8 cellular contexts compared by ENCODE assay signal in the genomic region with DNA sequence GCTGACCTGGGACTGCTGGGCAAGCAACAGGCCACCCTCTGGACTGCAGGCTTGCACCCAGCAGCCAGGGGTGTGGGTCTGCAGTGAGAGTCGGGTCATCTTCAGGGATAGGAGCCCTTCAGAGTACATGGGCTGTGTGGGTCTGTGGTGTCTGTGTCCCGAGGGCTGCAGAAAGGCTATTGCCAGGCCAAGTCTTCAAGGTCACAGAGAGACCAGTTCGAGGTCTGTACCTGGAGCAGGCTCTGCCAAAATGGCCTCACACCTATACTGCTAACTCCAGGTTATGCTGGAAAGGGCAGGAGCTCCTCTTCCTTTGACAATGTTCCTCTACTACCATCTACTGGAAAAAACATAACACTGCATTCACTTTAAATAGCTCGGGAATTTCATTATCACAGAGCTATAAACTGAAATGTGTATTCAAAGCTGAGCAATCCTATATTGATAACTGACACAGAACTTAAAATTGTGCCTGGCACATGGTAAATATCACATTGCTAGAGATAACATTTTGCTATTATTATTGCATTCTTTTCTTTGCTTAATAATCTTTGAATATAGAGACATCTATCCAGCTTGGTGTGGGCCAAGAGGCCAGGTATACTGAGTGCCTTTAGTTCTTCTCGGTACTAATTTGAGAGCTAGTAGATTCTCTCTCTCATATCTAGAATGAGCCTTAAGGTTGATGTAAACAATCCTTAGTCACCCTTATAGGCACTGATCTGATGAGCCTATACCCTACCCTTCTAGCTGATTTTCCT. TPM values are rescaled to one million over a fixed set of nuclear protein-coding genes. Genes with fewer than 3 reads are reported as not detected.
DNase-seq lines count a peak whose midpoint lies in the region; ATAC-seq, FAIRE-seq and TF ChIP-seq lines count a peak whose summit lies in the region.

No MANE protein-coding gene starts in this region.

- no TSS peak for BruUV-seq in K562 (replicated peaks; lab: Mats Ljungman, UMichigan)

- H3K9me1 ChIP-seq in K562 (ENCODE audit: control insufficient read depth, insufficient read depth, low read length), result no peaks in the 10 kb centered on the region

- ATAC-seq in Right ventricle myocardium superior (ENCODE audit: poor library complexity) (peak; percentile 74), HG03064 (IDR thresholded peaks at IDR 0.05; ENCODE audit: low read depth, unreplicated experiment) (peak; percentile 74), K562 (peak; percentile 92)

- peak; percentile 82 to 89 for TF ChIP-seq RAD21 in K562 (CRISPR knock-in tag; conservative IDR thresholded peaks at IDR 0.05 in 1 of 2, IDR thresholded peaks at IDR 0.05 in 1 of 2)

- H2AFZ ChIP-seq in K562 (ENCODE audit: low read depth, low read length), result no peak overlapping the region

- in situ Hi-C loops in K562 (cut with MboI) (no loop called here), transverse colon (cut with MboI; ENCODE audit: low pct_ligation_motif_present in 1 of 4, low pct_unique_long_range_greater_than_20kb in 1 of 4, low sequenced_read_pairs in 3 of 4) (loop anchor here in 2 of 4 donors (10.0 kb wide), 1 partner anchor 408 kb away; no protein-coding TSS in a partner anchor)

- H3K27ac ChIP-seq in K562 (ENCODE audit: extremely low read depth, low read depth, low read length) (no peak overlapping the region), kidney (ENCODE audit: low read depth in 2 of 2, low read length in 2 of 2) (no peak overlapping the region), transverse colon (no peak overlapping the region)

- no peaks in the 10 kb centered on the region for H3K36me3 ChIP-seq in K562 (ENCODE audit: control insufficient read depth, insufficient read depth, low read length)
- H3K36me3 ChIP-seq in kidney (ENCODE audit: control insufficient read depth in 1 of 2, insufficient read depth in 2 of 2, low read length in 2 of 2), result no peaks in the 10 kb centered on the region
- no peaks in the 10 kb centered on the region for H3K36me3 ChIP-seq in transverse colon

- TF ChIP-seq EP300 in K562 (IDR thresholded peaks at IDR 0.05; ENCODE audit: low read length), result no peak
- TF ChIP-seq EP300 in transverse colon (IDR thresholded peaks at IDR 0.05; ENCODE audit: low read depth), result no peak

- DNase-seq in Right ventricle myocardium superior (no peak), cardiac septum (ENCODE audit: low spot score) (no peak), NCI-H345 treated with DMSO at 0.1 percent for 48 hours (lab: John Stamatoyannopoulos, UW; ENCODE audit: unreplicated experiment) (peak; percentile 45), K562 (ENCODE audit: extremely low read depth in 1 of 4, low spot score in 3 of 4) (peak; percentile 51 to 64 (median 56)), kidney (peak; percentile 47), transverse colon (no peak)
- no peak for DNase-seq in stimulated activated CD4-positive, alpha-beta T cell treated with anti-CD3 and anti-CD28 coated beads, Interleukin-2, amount 100 ng/mL, for 48 hours

- no peaks in the 10 kb centered on the region for H3K9me3 ChIP-seq in K562 (replicated peaks; ENCODE audit: control insufficient read depth, insufficient read depth, low read depth, low read length)
- no peaks in the 10 kb centered on the region for H3K9me3 ChIP-seq in kidney (ENCODE audit: control insufficient read depth in 1 of 2, low read length in 2 of 2)
- no peaks in the 10 kb centered on the region for H3K9me3 ChIP-seq in transverse colon

- H3K27me3 ChIP-seq in K562 (ENCODE audit: control insufficient read depth in 2 of 2, insufficient read depth in 2 of 2, low read length in 2 of 2) (peaks cover 10 to 16% of the 10 kb centered on the region in 2 experiments), transverse colon (no peaks in the 10 kb centered on the region)

- peak; percentile 63 to 90 (median 76) for TF ChIP-seq CTCF in K562 (IDR thresholded peaks at IDR 0.05 in 2 of 3, conservative IDR thresholded peaks at IDR 0.05 in 1 of 3; ENCODE audit: insufficient read depth in 2 of 3, low read depth in 1 of 3, low read length in 3 of 3)
- TF ChIP-seq CTCF in kidney (IDR thresholded peaks at IDR 0.05; ENCODE audit: borderline replicate concordance, extremely low read depth, insufficient read depth), result peak; percentile 52
- TF ChIP-seq CTCF in transverse colon (IDR thresholded peaks at IDR 0.05), result peak; percentile 65 to 79 (median 77)

- no peak overlapping the region for H3K4me2 ChIP-seq in K562 (ENCODE audit: insufficient read depth, low read length)

- H3K4me3 ChIP-seq in K562 (no peak overlapping the region), kidney (ENCODE audit: low read length in 2 of 2) (no peak overlapping the region), transverse colon (no peak overlapping the region)

- WGBS in K562 (ENCODE audit: insufficient coverage, low coverage, missing lambda C conversion rate), result 2% methylated on average over 5 of the region's 5 CpGs
- 41 to 50% methylated on average over 2 to 5 of the region's 5 CpGs for whole genome bisulfite sequencing in transverse colon (ENCODE audit: low coverage in 1 of 2), 2 donors

- intact Hi-C loops in Right ventricle myocardium superior (cut with DNase I) (loop anchor here (5.0 kb wide), 1 partner anchor 410 kb away; no protein-coding TSS in a partner anchor), cardiac septum (cut with DNase I) (loop anchor here (2.0 to 5.0 kb wide), 2 partner anchors 275 to 410 kb away; no protein-coding TSS in a partner anchor), K562 (cut with micrococcal nuclease) (loop anchor here (1.0 to 10.0 kb wide), 4 partner anchors 278 to 1218 kb away; a partner anchor contains a TSS), kidney (cut with DNase I) (no loop called here), transverse colon (cut with DNase I; ENCODE audit: low total_unique reads) (loop anchor here (5.0 kb wide), 2 partner anchors 280 to 410 kb away; no protein-coding TSS in a partner anchor)

- no peaks in the 10 kb centered on the region for H4K20me1 ChIP-seq in K562 (replicated peaks; ENCODE audit: control insufficient read depth, insufficient read depth, low read length)

- H3K9ac ChIP-seq in K562 (ENCODE audit: insufficient read depth in 1 of 2, low read depth in 2 of 2, low read length in 2 of 2) (no peak overlapping the region), kidney (ENCODE audit: low read length in 2 of 2) (no peak overlapping the region)

- TF ChIP-seq POLR2A in K562 (conservative IDR thresholded peaks at IDR 0.05), result no peak
- no peak for TF ChIP-seq POLR2A in transverse colon (IDR thresholded peaks at IDR 0.05)

- POLR2A ChIA-PET in K562 (lab: Yijun Ruan, JAX), result interaction anchor here (0.6 to 0.9 kb wide), 3 partner anchors 56 to 398 kb away, joined by 3 read pairs; no protein-coding TSS in a partner anchor

- H3K4me1 ChIP-seq in K562 (replicated peaks in 1 of 2; ENCODE audit: control insufficient read depth in 2 of 2, insufficient read depth in 2 of 2, low read length in 2 of 2), result no peaks in the 10 kb centered on the region
- H3K4me1 ChIP-seq in kidney (ENCODE audit: control insufficient read depth in 1 of 2, insufficient read depth in 1 of 2, low read depth in 1 of 2, low read length in 2 of 2), result peaks cover 0 to 3% of the 10 kb centered on the region in 2 donors
- H3K4me1 ChIP-seq in transverse colon, result no peaks in the 10 kb centered on the region

- CTCF ChIA-PET in K562 (lab: Yijun Ruan, JAX; ENCODE audit: low intra/inter-chr PET ratio), result interaction anchor here (0.6 to 2.1 kb wide), 4 partner anchors 278 to 1225 kb away, joined by 3 to 10 read pairs (median 4); no protein-coding TSS in a partner anchor

- H3K79me2 ChIP-seq in K562 (ENCODE audit: control insufficient read depth, insufficient read depth, low read length), result no peaks in the 10 kb centered on the region

- FAIRE-seq in K562 (lab: Jason Lieb, UNC) (peak; percentile 35), kidney (lab: Jason Lieb, UNC) (peak; percentile 72)

TF ChIP-seq in K562, 482 proteins besides CTCF, POLR2A, EP300 and RAD21 (continues in another document):
- TF ChIP-seq KLF16 (IDR thresholded peaks at IDR 0.05), result 0 out of 2 replicates have a peak, but pooled peaks have one; percentile 18
- TF ChIP-seq MAZ (CRISPR knock-in tag; conservative IDR thresholded peaks at IDR 0.05 in 1 of 2, IDR thresholded peaks at IDR 0.05 in 1 of 2), result 0 out of 4 replicates have a peak, but pooled peaks of 1 of the 2 experiments have one; percentile 24
- peak; percentile 52 for TF ChIP-seq SMC3 (conservative IDR thresholded peaks at IDR 0.05; ENCODE audit: insufficient read depth, low read depth, low read length)
- TF ChIP-seq MAFK (IDR thresholded peaks at IDR 0.05; ENCODE audit: low read length), result no peak
- TF ChIP-seq, protein P1, sequence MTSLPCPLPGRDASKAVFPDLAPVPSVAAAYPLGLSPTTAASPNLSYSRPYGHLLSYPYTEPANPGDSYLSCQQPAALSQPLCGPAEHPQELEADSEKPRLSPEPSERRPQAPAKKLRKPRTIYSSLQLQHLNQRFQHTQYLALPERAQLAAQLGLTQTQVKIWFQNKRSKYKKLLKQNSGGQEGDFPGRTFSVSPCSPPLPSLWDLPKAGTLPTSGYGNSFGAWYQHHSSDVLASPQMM (CRISPR knock-in tag; IDR thresholded peaks at IDR 0.05), result no peak

RNA-seq across cellular contexts. Expression of a gene that starts 6.9 kb away (rescaled TPM):
- 5.6 TPM for total RNA-seq in Right ventricle myocardium superior
- 2.2 TPM for total RNA-seq in cardiac septum
- total RNA-seq in K562 (2011; cell fraction: chromatin; rRNA removed; ENCODE audit: low replicate concordance), result 32.1 and 169 TPM in 2 replicates
- 18.8 and 21.7 TPM in 2 replicates for total RNA-seq in K562 (2011; cell fraction: nucleolus; rRNA removed)
- 43.9 and 73.7 TPM in 2 replicates for total RNA-seq in K562 (2011; cell fraction: nucleoplasm; rRNA removed)
- 77.6 and 109 TPM in 2 replicates for total RNA-seq in K562 (2014; rRNA removed)
- total RNA-seq in K562 (2014; rRNA removed; fragmentation: Illumina TruSeq; extraction: Trizol), result 142 and 177 TPM in 2 replicates
- total RNA-seq in K562 (2015; rRNA removed; fragmentation: Illumina TruSeq; extraction: Trizol), result 89.3 and 92.8 TPM in 2 replicates
- 81.4 and 88.2 TPM in 2 replicates for total RNA-seq in K562 (2021)
- 72.5 and 112 TPM in 2 replicates for polyA plus RNA-seq in K562 (2011; rRNA removed)
- 8.8 and 18.2 TPM in 2 replicates for polyA plus RNA-seq in K562 (2011; cell fraction: cytosol; rRNA removed)
- 40.2 and 54.5 TPM in 2 replicates for polyA plus RNA-seq in K562 (2011; cell fraction: nucleus; rRNA removed)
- polyA plus RNA-seq in K562 (2012), result 44.4 and 59.4 TPM in 2 replicates
- 85.1 and 98.4 TPM in 2 replicates for polyA plus RNA-seq in K562 (2014; fragmentation: Illumina TruSeq; extraction: Trizol)
- 10 to 100 TPM; 58.4 to 64.5 TPM for polyA plus RNA-seq in K562 (2014; fragmentation: Nextera tagmentation; extraction: Ambion mirVana)
- polyA plus RNA-seq in K562 (2014; rRNA removed), result 129 and 137 TPM in 2 replicates
- 68.6 and 86.8 TPM in 2 replicates for polyA minus RNA-seq in K562 (2011; rRNA and poly(A)+ RNA removed)
- 27.7 and 38.7 TPM in 2 replicates for polyA minus RNA-seq in K562 (2011; cell fraction: cytosol; rRNA and poly(A)+ RNA removed)
- 43.1 and 70.3 TPM in 2 replicates for polyA minus RNA-seq in K562 (2011; cell fraction: nucleus; rRNA and poly(A)+ RNA removed)
- total RNA-seq in kidney, result 25.1 TPM
- 6.6 TPM for polyA plus RNA-seq in kidney (ENCODE audit: insufficient read depth, low read depth, low replicate concordance)
- total RNA-seq in transverse colon, result 10 to 100 TPM in 3 of 4 donors, 1 to 10 TPM in 1; 4.1 to 84.0 (median 11.4) TPM

Comparison
In these comparisons a context has a peak if more than half of its experiments do, and no peak if none do; other contexts are left out.
1. DNase-seq: peak in NCI-H345 treated with DMSO at 0.1 percent for 48 hours (single experiment), K562 (4 of 4) and kidney (single experiment); none in Right ventricle myocardium superior (single experiment), cardiac septum (single experiment), transverse colon (single experiment) and stimulated activated CD4-positive, alpha-beta T cell treated with anti-CD3 and anti-CD28 coated beads, Interleukin-2, amount 100 ng/mL, for 48 hours (0 of 2).
2. Peak in every context shown above with its lines, with median percentiles within 50 percentile points of each other: ATAC-seq and CTCF ChIP-seq.